1 cellular context compared by ENCODE assay signal in genomic region chr16:27363246-27363632, GRCh38.
TF ChIP-seq lines count a peak whose summit lies in the region.

No MANE protein-coding gene starts in this region.

TF ChIP-seq in HepG2, 621 proteins besides CTCF, POLR2A, EP300 and RAD21:
- TF ChIP-seq STAG1 (CRISPR knock-in tag; IDR thresholded peaks at IDR 0.05) (0 out of 2 replicates have a peak, but pooled peaks have one; percentile 11), PHF5A (CRISPR knock-in tag; IDR thresholded peaks at IDR 0.05; ENCODE audit: low read depth, unreplicated experiment) (no peak)
TF ChIP-seq in HepG2: peak in this region for 1.
